Comparison of ENCODE assay signal across 11 cellular contexts in genomic region chr10:4073912-4074311, GRCh38.
DNase-seq lines count a peak whose midpoint lies in the region; ATAC-seq lines count a peak whose summit lies in the region.
"Had no signal": no experiment of that assay in that cellular context is flagged by ENCODE, and none has a peak within 500 bp of the region (broad histone marks: within the 10 kb centered on the region; RNA-seq: fewer than 3 reads in every experiment).

No MANE protein-coding gene starts in this region.

- H3K36me3 ChIP-seq in ACC112 (ENCODE audit: insufficient read depth, low read length) (no peaks in the 10 kb centered on the region), KOPT-K1 (ENCODE audit: insufficient read depth, low read length) (no peaks in the 10 kb centered on the region)
- H3K36me3 ChIP-seq in effector memory CD4-positive, alpha-beta T cell (ENCODE audit: control insufficient read depth, insufficient read depth, low read length) = no peaks in the 10 kb centered on the region
- H3K36me3 ChIP-seq: prostate gland had no signal

- H3K4me1 ChIP-seq in ACC112 (ENCODE audit: control insufficient read depth, insufficient read depth, low read length, unreplicated experiment) = peaks cover 27% of the 10 kb centered on the region
- peaks cover 31% of the 10 kb centered on the region for H3K4me1 ChIP-seq in effector memory CD4-positive, alpha-beta T cell (ENCODE audit: control insufficient read depth, insufficient read depth, low read length, poor library complexity, severe bottlenecking)
- H3K4me1 ChIP-seq: prostate gland had no signal

- no peaks in the 10 kb centered on the region for H3K27me3 ChIP-seq in ACC112 (ENCODE audit: insufficient read depth, low read length)
- H3K27me3 ChIP-seq in effector memory CD4-positive, alpha-beta T cell (replicated peaks; ENCODE audit: control insufficient read depth, insufficient read depth, low read length, poor library complexity, severe bottlenecking) = no peaks in the 10 kb centered on the region

- DNase-seq in effector memory CD4-positive, alpha-beta T cell = no peak
- DNase-seq in kidney tubule cell (ENCODE audit: low spot score) (peak; percentile 19), NCI-H345 treated with DMSO at 0.1 percent for 48 hours (lab: John Stamatoyannopoulos, UW; ENCODE audit: unreplicated experiment) (no peak), NCI-H69 (lab: John Stamatoyannopoulos, UW) (no peak)
- DNase-seq: activated CD4-positive, alpha-beta T cell treated with anti-CD3 and anti-CD28 coated beads for 4 hours had no signal

- H3K27ac ChIP-seq in ACC112 (ENCODE audit: low read depth, low read length) (peak overlapping the region; percentile 45), KOPT-K1 (ENCODE audit: low read depth, low read length, poor library complexity, severe bottlenecking) (peak overlapping the region; percentile 63)
- peak overlapping the region; percentile 27 for H3K27ac ChIP-seq in effector memory CD4-positive, alpha-beta T cell (ENCODE audit: insufficient read depth, low read length, poor library complexity, severe bottlenecking)
- H3K27ac ChIP-seq: prostate gland had no signal

- H3K79me2 ChIP-seq in ACC112 (ENCODE audit: control insufficient read depth, insufficient read depth, low read length, unreplicated experiment) = no peaks in the 10 kb centered on the region

- peak overlapping the region; percentile 7 for H2AFZ ChIP-seq in ACC112 (ENCODE audit: low read length, unreplicated experiment)

- H3K9me3 ChIP-seq in KOPT-K1 (ENCODE audit: insufficient read depth, low read length, poor library complexity, severe bottlenecking) = no peaks in the 10 kb centered on the region
- no peaks in the 10 kb centered on the region for H3K9me3 ChIP-seq in effector memory CD4-positive, alpha-beta T cell (ENCODE audit: control insufficient read depth, low read length)
- H3K9me3 ChIP-seq: prostate gland had no signal

- ATAC-seq in HG03025 (IDR thresholded peaks at IDR 0.05; ENCODE audit: low FRiP score, unreplicated experiment) (no peak), HG03095 (IDR thresholded peaks at IDR 0.05; ENCODE audit: unreplicated experiment) (no peak)
- ATAC-seq: left lobe of liver had no signal

- no peak overlapping the region for H3K4me3 ChIP-seq in ACC112 (ENCODE audit: low read depth, low read length)
- no peak overlapping the region for H3K4me3 ChIP-seq in effector memory CD4-positive, alpha-beta T cell (ENCODE audit: insufficient read depth, low read depth, low read length, poor library complexity, severe bottlenecking)
- H3K4me3 ChIP-seq: prostate gland had no signal
